ENCODE assay signal across 9 cellular contexts in genomic region chr4:106314960-106315359, GRCh38. TPM values are rescaled to one million over a fixed set of nuclear protein-coding genes. Genes with fewer than 3 reads are reported as not detected.
A peak's percentile ranks its signal among the peaks of the same experiment; 100 is the strongest.
DNase-seq lines count a peak whose midpoint lies in the region; ATAC-seq and TF ChIP-seq lines count a peak whose summit lies in the region.
"Had no signal": no experiment of that assay in that cellular context is flagged by ENCODE, and none has a peak within 500 bp of the region (broad histone marks: within the 10 kb centered on the region; RNA-seq: fewer than 3 reads in every experiment).

No MANE protein-coding gene starts in this region.

- no peaks in the 10 kb centered on the region for H3K9me3 ChIP-seq in MM.1S (replicated peaks; ENCODE audit: insufficient read depth, low read length)
- no peaks in the 10 kb centered on the region for H3K9me3 ChIP-seq in endodermal cell (ENCODE audit: control insufficient read depth, low read length)
- no peaks in the 10 kb centered on the region for H3K9me3 ChIP-seq in osteoblast (ENCODE audit: low read depth, low read length)
- H3K9me3 ChIP-seq in thyroid gland, result no peaks in the 10 kb centered on the region

- H3K36me3 Mint-ChIP-seq in endodermal cell (ENCODE audit: low read depth), result peaks cover 5% of the 10 kb centered on the region

- peak overlapping the region; percentile 15 for H3K27ac Mint-ChIP-seq in endodermal cell
- H3K27ac Mint-ChIP-seq: activated CD4-positive, alpha-beta memory T cell treated with anti-CD3 and anti-CD28 coated beads, Interleukin-2, amount 10 ng/mL, durations not matched to agents 7 days and 5 days had no signal

- H4K20me1 ChIP-seq in MM.1S (ENCODE audit: insufficient read depth, low read length), result no peaks in the 10 kb centered on the region
- H4K20me1 ChIP-seq in osteoblast (ENCODE audit: insufficient read depth, low read length), result no peaks in the 10 kb centered on the region

- peaks cover 2% of the 10 kb centered on the region for H3K9me3 Mint-ChIP-seq in endodermal cell
- H3K9me3 Mint-ChIP-seq: activated CD4-positive, alpha-beta memory T cell treated with anti-CD3 and anti-CD28 coated beads, Interleukin-2, amount 10 ng/mL, durations not matched to agents 7 days and 5 days had no signal

- 0 out of 2 replicates have a peak, but pooled peaks cover 10% of the 10 kb centered on the region for H3F3A ChIP-seq in MM.1S (ENCODE audit: insufficient read depth, low read length)

- H3K36me3 ChIP-seq in MM.1S (replicated peaks; ENCODE audit: insufficient read depth, low read length) (no peaks in the 10 kb centered on the region), endodermal cell (ENCODE audit: control insufficient read depth, insufficient read depth, low read length) (peaks cover 4% of the 10 kb centered on the region), osteoblast (ENCODE audit: insufficient read depth, low read length) (no peaks in the 10 kb centered on the region), thyroid gland (no peaks in the 10 kb centered on the region)

- H2AFZ ChIP-seq in MM.1S (ENCODE audit: low read length) (peak overlapping the region; percentile 81; the same call in 1 of the 2 replicates), osteoblast (ENCODE audit: low read length) (no peak overlapping the region)

- peak overlapping the region; percentile 95; the same call in 1 of the 2 replicates for H3K9ac ChIP-seq in MM.1S (ENCODE audit: low read length)
- peak overlapping the region; percentile 97 for H3K9ac ChIP-seq in endodermal cell (ENCODE audit: extremely low read depth, low read length, poor library complexity, severe bottlenecking)

- intact Hi-C loops in thyroid gland (cut with DNase I), result no loop called here

- H3K4me1 ChIP-seq in MM.1S (ENCODE audit: low read length) (peaks cover 12% of the 10 kb centered on the region), endodermal cell (ENCODE audit: control insufficient read depth, insufficient read depth, low read length) (no peaks in the 10 kb centered on the region), osteoblast (ENCODE audit: insufficient read depth, low read length) (peaks cover 60% of the 10 kb centered on the region), thyroid gland (peaks cover 9 to 25% of the 10 kb centered on the region in 2 donors)

- DNase-seq in MM.1S (no peak), endodermal cell (no peak), osteoblast (ENCODE audit: insufficient read length, low spot score, missing footprints) (no peak), EL (no peak), thyroid gland (no peak), SK-N-DZ (ENCODE audit: low spot score) (no peak)
- DNase-seq: activated CD4-positive, alpha-beta memory T cell treated with anti-CD3 and anti-CD28 coated beads, Interleukin-2, amount 10 ng/mL, durations not matched to agents 7 days and 5 days had no signal

- no peak for TF ChIP-seq CTCF in C4-2B (conservative IDR thresholded peaks at IDR 0.05)
- TF ChIP-seq CTCF in MM.1S (IDR thresholded peaks at IDR 0.05; ENCODE audit: low read length), result no peak
- no peak for TF ChIP-seq CTCF in endodermal cell (conservative IDR thresholded peaks at IDR 0.05)
- no peak for TF ChIP-seq CTCF in osteoblast (IDR thresholded peaks at IDR 0.05; ENCODE audit: extremely low read depth, low read depth, low read length)
- no peak for TF ChIP-seq CTCF in thyroid gland (IDR thresholded peaks at IDR 0.05)

- H3K4me2 ChIP-seq in MM.1S (ENCODE audit: low read depth, low read length) (peak overlapping the region; percentile 62), osteoblast (ENCODE audit: insufficient read depth, low read length) (peak overlapping the region; percentile 95)

- peaks cover 16% of the 10 kb centered on the region for H3K4me1 Mint-ChIP-seq in endodermal cell

- H3K4me3 Mint-ChIP-seq in endodermal cell, result no peak overlapping the region

- H3K79me2 ChIP-seq in MM.1S (ENCODE audit: low read length) (peaks cover 67% of the 10 kb centered on the region), osteoblast (ENCODE audit: insufficient read depth, low read length) (peaks cover 85% of the 10 kb centered on the region)

- no peaks in the 10 kb centered on the region for H3K27me3 Mint-ChIP-seq in endodermal cell (ENCODE audit: insufficient read depth)
- H3K27me3 Mint-ChIP-seq: activated CD4-positive, alpha-beta memory T cell treated with anti-CD3 and anti-CD28 coated beads, Interleukin-2, amount 10 ng/mL, durations not matched to agents 7 days and 5 days had no signal

- no peak for ATAC-seq in HG03108 (IDR thresholded peaks at IDR 0.05; ENCODE audit: unreplicated experiment)

- H3K27ac ChIP-seq in C4-2B, result peak overlapping the region; percentile 20; the same call in 1 of the 2 replicates
- H3K27ac ChIP-seq in MM.1S (ENCODE audit: low read length), result peak overlapping the region; percentile 87; the same call in 1 of the 2 replicates
- H3K27ac ChIP-seq in endodermal cell (ENCODE audit: low read depth, low read length), result no peak overlapping the region
- H3K27ac ChIP-seq in osteoblast (ENCODE audit: low read depth, low read length), result peak overlapping the region; percentile 98
- peak overlapping the region in 1 of 3 donors; percentile 90 for H3K27ac ChIP-seq in thyroid gland

- WGBS in endodermal cell (ENCODE audit: insufficient coverage in 1 of 2, insufficient read length in 1 of 2), 2 experiments, result 57 to 80% methylated on average over 2 to 6 of the region's 6 CpGs
- 34 to 39% methylated on average over 6 of the region's 6 CpGs for whole genome bisulfite sequencing in thyroid gland, 2 donors

- H3K4me3 ChIP-seq in MM.1S (ENCODE audit: low read length) (peak overlapping the region; percentile 90), endodermal cell (ENCODE audit: low read length) (peak overlapping the region; percentile 96), osteoblast (ENCODE audit: insufficient read depth, low read length) (peak overlapping the region; percentile 88), thyroid gland (replicated peaks in 1 of 3) (peak overlapping the region in 1 of 3 donors; percentile 68)

- no peaks in the 10 kb centered on the region for H3K27me3 ChIP-seq in MM.1S (replicated peaks; ENCODE audit: insufficient read depth, low read length)
- no peaks in the 10 kb centered on the region for H3K27me3 ChIP-seq in endodermal cell (ENCODE audit: control insufficient read depth, insufficient read depth, low read length, poor library complexity, severe bottlenecking)
- no peaks in the 10 kb centered on the region for H3K27me3 ChIP-seq in osteoblast (ENCODE audit: insufficient read depth, low read length)
- no peaks in the 10 kb centered on the region for H3K27me3 ChIP-seq in thyroid gland

- TF ChIP-seq POLR2A in thyroid gland (IDR thresholded peaks at IDR 0.05), result no peak

- no peaks in the 10 kb centered on the region for H3K9me2 ChIP-seq in MM.1S (replicated peaks; ENCODE audit: insufficient read depth, low read length)

RNA-seq across cellular contexts. Expression of gene TBCK, which starts 1.0 kb away (rescaled TPM):
- total RNA-seq in endodermal cell (10 to 100 TPM; 48.3 to 52.9 TPM), osteoblast (65.1 and 68.8 TPM in 2 replicates), thyroid gland (10 to 100 TPM; 49.2 to 70.6 (median 58.7) TPM)
- 30.0 TPM for polyA plus RNA-seq in endodermal cell (2013, experiment 1 of 2)
- 28.4 TPM for polyA plus RNA-seq in endodermal cell (2013, experiment 2 of 2)
- 13.8 and 17.3 TPM in 2 replicates for polyA plus RNA-seq in SK-N-DZ (2014; cell fraction: cytosol; rRNA removed)
- polyA plus RNA-seq in SK-N-DZ (2014; cell fraction: nucleus; rRNA removed), result 49.0 and 55.6 TPM in 2 replicates

RNA-seq across cellular contexts. Expression of gene AIMP1, which starts 1.4 kb away (rescaled TPM):
- 10 to 100 TPM; 46.0 to 58.9 TPM for total RNA-seq in endodermal cell
- polyA plus RNA-seq in endodermal cell (2013, experiment 1 of 2), result 44.3 TPM
- 46.6 TPM for polyA plus RNA-seq in endodermal cell (2013, experiment 2 of 2)
- 27.9 and 28.6 TPM in 2 replicates for total RNA-seq in osteoblast
- total RNA-seq in thyroid gland, result 10 to 100 TPM; 26.5 to 33.0 (median 30.0) TPM
- polyA plus RNA-seq in SK-N-DZ (2014; cell fraction: cytosol; rRNA removed), result 36.0 and 37.7 TPM in 2 replicates
- 16.1 and 22.2 TPM in 2 replicates for polyA plus RNA-seq in SK-N-DZ (2014; cell fraction: nucleus; rRNA removed)

RNA-seq across cellular contexts. Expression of gene GIMD1, which starts 53.6 kb away (rescaled TPM):
- total RNA-seq in endodermal cell (not detected), osteoblast (not detected in 2 replicates), thyroid gland (not detected)
- not detected for polyA plus RNA-seq in endodermal cell (2013, experiment 1 of 2)
- polyA plus RNA-seq in endodermal cell (2013, experiment 2 of 2), result not detected
- polyA plus RNA-seq in SK-N-DZ (2014; cell fraction: cytosol; rRNA removed), result not detected in 2 replicates
- not detected in 2 replicates for polyA plus RNA-seq in SK-N-DZ (2014; cell fraction: nucleus; rRNA removed)
- total RNA-seq: activated CD4-positive, alpha-beta memory T cell treated with anti-CD3 and anti-CD28 coated beads, Interleukin-2, amount 10 ng/mL, durations not matched to agents 7 days and 5 days had no signal
